Comparison of ENCODE assay signal across 15 cellular contexts in the genomic region with DNA sequence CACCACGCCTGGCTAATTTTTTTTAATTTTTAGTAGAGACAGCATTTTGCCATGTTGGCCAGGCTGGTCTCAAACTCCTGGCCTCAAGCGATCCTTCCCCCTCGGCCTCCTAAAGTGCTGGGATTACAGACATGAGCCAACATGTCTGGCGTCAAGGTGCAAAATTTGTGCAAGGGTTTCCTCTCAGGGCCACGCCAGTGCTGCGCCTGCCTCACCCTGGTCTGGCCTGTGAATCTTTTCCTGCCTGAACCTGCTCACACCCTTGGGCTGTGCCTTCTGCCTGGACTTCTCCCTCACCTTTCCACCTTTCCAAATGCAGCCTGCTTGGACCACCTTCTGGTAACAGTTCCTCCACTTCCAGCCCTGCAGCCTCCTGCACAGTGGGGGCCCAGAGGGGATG. TPM values are rescaled to one million over a fixed set of nuclear protein-coding genes. Genes with fewer than 3 reads are reported as not detected.
DNase-seq lines count a peak whose midpoint lies in the region; ATAC-seq, FAIRE-seq and TF ChIP-seq lines count a peak whose summit lies in the region.
"Had no signal": no experiment of that assay in that cellular context is flagged by ENCODE, and none has a peak within 500 bp of the region (broad histone marks: within the 10 kb centered on the region; RNA-seq: fewer than 3 reads in every experiment).

No MANE protein-coding gene starts in this region.

- no peaks in the 10 kb centered on the region for H3K79me1 ChIP-seq in trophoblast cell (ENCODE audit: low read length)

- H3K4me2 ChIP-seq in Loucy (ENCODE audit: low read depth, low read length, poor library complexity, severe bottlenecking) (no peak overlapping the region), mammary epithelial cell (ENCODE audit: insufficient read depth, low read depth, low read length) (no peak overlapping the region), trophoblast cell (ENCODE audit: low read length) (no peak overlapping the region), PC-3 (ENCODE audit: low read length) (no peak overlapping the region)

- H3K14ac ChIP-seq in trophoblast cell (ENCODE audit: low read length): no peak overlapping the region

- no peak overlapping the region for H3K18ac ChIP-seq in trophoblast cell (ENCODE audit: low read length)

- no peaks in the 10 kb centered on the region for H3K27me3 Mint-ChIP-seq in activated T-helper 2 cell treated with anti-CD3 and anti-CD28 coated beads, Interferon-gamma antibody, Interleukin-2, Interleukin-4, amounts not matched to agents 10 μg/mL and 5 μg/mL and 100 μg/mL, durations not matched to agents 14 hours and 24 hours and 36 hours (ENCODE audit: low read depth)
- H3K27me3 Mint-ChIP-seq: CD4-positive, CD25-positive, alpha-beta regulatory T cell had no signal

- H2BK120ac ChIP-seq in trophoblast cell (ENCODE audit: insufficient read depth, low read length, poor library complexity): no peak overlapping the region

- H3K36me3 ChIP-seq in Loucy (ENCODE audit: insufficient read depth, low read length) (peaks cover under 1% of the 10 kb centered on the region; the same call in 1 of the 2 replicates), mammary epithelial cell (ENCODE audit: insufficient read depth, low read length) (no peaks in the 10 kb centered on the region), trophoblast cell (ENCODE audit: control insufficient read depth in 1 of 2, insufficient read depth in 2 of 2, low read length in 2 of 2) (no peaks in the 10 kb centered on the region), PC-3 (ENCODE audit: low read depth, low read length) (no peaks in the 10 kb centered on the region)

- H3K9me3 ChIP-seq in Loucy (ENCODE audit: insufficient read depth, low read depth, low read length): no peaks in the 10 kb centered on the region
- no peaks in the 10 kb centered on the region for H3K9me3 ChIP-seq in mammary epithelial cell (replicated peaks; ENCODE audit: insufficient read depth, low read length)
- peaks cover 2% of the 10 kb centered on the region for H3K9me3 ChIP-seq in trophoblast cell (ENCODE audit: insufficient read depth, low read depth, low read length)
- H3K9me3 ChIP-seq in PC-3 (ENCODE audit: low read length): no peaks in the 10 kb centered on the region
- H3K9me3 ChIP-seq: BLaER1 treated with 17β-estradiol and CSF1 and Interleukin-3, amounts not matched to agents 10 nM and 100 nM had no signal

- peaks cover 9% of the 10 kb centered on the region for H3K4me1 ChIP-seq in Loucy (ENCODE audit: insufficient read depth, low read length, poor library complexity, severe bottlenecking)
- H3K4me1 ChIP-seq in mammary epithelial cell (ENCODE audit: insufficient read depth, low read length): peaks cover 37% of the 10 kb centered on the region
- H3K4me1 ChIP-seq in foreskin keratinocyte: peaks cover 32% of the 10 kb centered on the region
- H3K4me1 ChIP-seq in trophoblast cell (ENCODE audit: control insufficient read depth in 1 of 2, insufficient read depth in 2 of 2, low read length in 2 of 2): peaks cover 9 to 13% of the 10 kb centered on the region in 2 experiments
- peaks cover 13% of the 10 kb centered on the region for H3K4me1 ChIP-seq in PC-3 (ENCODE audit: insufficient read depth, low read length)

- H4K91ac ChIP-seq in trophoblast cell (ENCODE audit: low read depth, low read length): no peak overlapping the region

- no peak for FAIRE-seq in D721Med (lab: Jason Lieb, UNC)
- FAIRE-seq: GM12878, GM18507, H54 had no signal

- H4K8ac ChIP-seq in trophoblast cell (ENCODE audit: low read depth, low read length): no peak overlapping the region

- TF ChIP-seq CTCF in Loucy (conservative IDR thresholded peaks at IDR 0.05; ENCODE audit: low read length): no peak
- no peak for TF ChIP-seq CTCF in mammary epithelial cell (conservative IDR thresholded peaks at IDR 0.05 in 1 of 2, IDR thresholded peaks at IDR 0.05 in 1 of 2; ENCODE audit: extremely low read depth in 1 of 2, insufficient read depth in 1 of 2, low read depth in 1 of 2, low read length in 2 of 2)
- no peak for TF ChIP-seq CTCF in foreskin keratinocyte (conservative IDR thresholded peaks at IDR 0.05)
- TF ChIP-seq CTCF in PC-3 (conservative IDR thresholded peaks at IDR 0.05; ENCODE audit: low read depth, low read length): no peak
- no peak for TF ChIP-seq CTCF in D721Med (IDR thresholded peaks at IDR 0.05; ENCODE audit: insufficient read depth, missing control alignments)

- H3K79me2 ChIP-seq in Loucy (ENCODE audit: insufficient read depth, low read length) (no peaks in the 10 kb centered on the region), mammary epithelial cell (ENCODE audit: insufficient read depth, low read length) (no peaks in the 10 kb centered on the region), trophoblast cell (ENCODE audit: control insufficient read depth, insufficient read depth, low read length, poor library complexity) (no peaks in the 10 kb centered on the region), PC-3 (ENCODE audit: low read length) (no peaks in the 10 kb centered on the region)

- H4K12ac ChIP-seq in trophoblast cell (ENCODE audit: low read depth, low read length): no peak overlapping the region

- H3K4me1 Mint-ChIP-seq in activated T-helper 2 cell treated with anti-CD3 and anti-CD28 coated beads, Interferon-gamma antibody, Interleukin-2, Interleukin-4, amounts not matched to agents 10 μg/mL and 5 μg/mL and 100 μg/mL, durations not matched to agents 14 hours and 24 hours and 36 hours (ENCODE audit: low read depth): peaks cover 10% of the 10 kb centered on the region

- intact Hi-C loops in mammary epithelial cell (cut with micrococcal nuclease) (loop anchor here (5.0 kb wide), 1 partner anchor 94 kb away; no protein-coding TSS in a partner anchor), PC-3 (cut with micrococcal nuclease) (no loop called here)
- intact Hi-C loops in activated T-helper 2 cell treated with anti-CD3 and anti-CD28 coated beads, Interferon-gamma antibody, Interleukin-2, Interleukin-4, amounts not matched to agents 10 μg/mL and 5 μg/mL and 100 μg/mL, durations not matched to agents 14 hours and 24 hours and 36 hours (cut with micrococcal nuclease): no loop called here

- CTCF ChIA-PET in mammary epithelial cell (lab: Charles Lee; ENCODE audit: low non-redundant PET): no interaction called here
- CTCF ChIA-PET in PC-3 (lab: Charles Lee): no interaction called here

- BruUV-seq in mammary epithelial cell (replicated peaks; lab: Mats Ljungman, UMichigan) (no TSS peak), PC-3 (replicated peaks; lab: Mats Ljungman, UMichigan) (no TSS peak)

- no peak overlapping the region for H3K23ac ChIP-seq in trophoblast cell (ENCODE audit: low read length)

- H3K4me3 ChIP-seq in Loucy (ENCODE audit: low read length, poor library complexity, severe bottlenecking) (no peak overlapping the region), mammary epithelial cell (replicated peaks in 1 of 3; ENCODE audit: insufficient read depth in 1 of 3, low read depth in 2 of 3, low read length in 3 of 3) (no peak overlapping the region), trophoblast cell (ENCODE audit: low read depth, low read length) (peak overlapping the region; percentile 23), PC-3 (ENCODE audit: low read length) (no peak overlapping the region)
- H3K4me3 ChIP-seq: BLaER1 treated with 17β-estradiol and CSF1 and Interleukin-3, amounts not matched to agents 10 nM and 100 nM; GM12878; GM23248 had no signal

- WGBS in mammary epithelial cell (ENCODE audit: low coverage, missing lambda C conversion rate): 17% methylated on average over 6 of the region's 6 CpGs
- WGBS in trophoblast cell (ENCODE audit: extremely low coverage, insufficient coverage, insufficient read length): no CpG with 5 or more reads among the region's 6 CpGs

- H2BK5ac ChIP-seq in trophoblast cell (ENCODE audit: low read depth, low read length, poor library complexity): no peak overlapping the region

- H4K20me1 ChIP-seq in Loucy (ENCODE audit: insufficient read depth, low read length, poor library complexity, severe bottlenecking) (no peaks in the 10 kb centered on the region), mammary epithelial cell (ENCODE audit: insufficient read depth, low read length) (no peaks in the 10 kb centered on the region), PC-3 (ENCODE audit: low read length) (no peaks in the 10 kb centered on the region)

- no peak overlapping the region for H3K27ac ChIP-seq in mammary epithelial cell (ENCODE audit: insufficient read depth, low read depth, low read length)
- no peak overlapping the region for H3K27ac ChIP-seq in foreskin keratinocyte
- no peak overlapping the region for H3K27ac ChIP-seq in trophoblast cell (ENCODE audit: low read depth, low read length)
- no peak overlapping the region for H3K27ac ChIP-seq in PC-3 (ENCODE audit: low read length)
- H3K27ac ChIP-seq: GM23248 had no signal

- H3K9me2 ChIP-seq in Loucy (replicated peaks; ENCODE audit: low read depth, low read length) (no peaks in the 10 kb centered on the region), PC-3 (replicated peaks; ENCODE audit: low read length) (no peaks in the 10 kb centered on the region)

- H3F3A ChIP-seq in Loucy (ENCODE audit: low read depth) (no peaks in the 10 kb centered on the region), PC-3 (ENCODE audit: low read length, unreplicated experiment) (no peaks in the 10 kb centered on the region)

- H3K27me3 ChIP-seq in Loucy (ENCODE audit: insufficient read depth, low read length, poor library complexity, severe bottlenecking): no peaks in the 10 kb centered on the region
- no peaks in the 10 kb centered on the region for H3K27me3 ChIP-seq in mammary epithelial cell (ENCODE audit: insufficient read depth, low read length)
- no peaks in the 10 kb centered on the region for H3K27me3 ChIP-seq in foreskin keratinocyte
- H3K27me3 ChIP-seq in trophoblast cell (ENCODE audit: insufficient read depth, low read length): no peaks in the 10 kb centered on the region
- no peaks in the 10 kb centered on the region for H3K27me3 ChIP-seq in PC-3 (ENCODE audit: low read length)
- H3K27me3 ChIP-seq: BLaER1 treated with 17β-estradiol and CSF1 and Interleukin-3, amounts not matched to agents 10 nM and 100 nM had no signal

- no peak overlapping the region for H2AFZ ChIP-seq in Loucy (ENCODE audit: low read length)
- H2AFZ ChIP-seq in mammary epithelial cell (ENCODE audit: low read depth, low read length): no peak overlapping the region
- H2AFZ ChIP-seq in trophoblast cell (ENCODE audit: insufficient read depth, low read length, poor library complexity): no peak overlapping the region
- no peak overlapping the region for H2AFZ ChIP-seq in PC-3 (ENCODE audit: low read length)
- H2AFZ ChIP-seq: GM23248 had no signal

- dilution Hi-C loops in mammary epithelial cell (cut with HindIII; ENCODE audit: low sequenced_read_pairs): no loop called here

- H3K9me3 Mint-ChIP-seq in activated T-helper 2 cell treated with anti-CD3 and anti-CD28 coated beads, Interferon-gamma antibody, Interleukin-2, Interleukin-4, amounts not matched to agents 10 μg/mL and 5 μg/mL and 100 μg/mL, durations not matched to agents 14 hours and 24 hours and 36 hours: no peaks in the 10 kb centered on the region

- POLR2A ChIA-PET in PC-3 (lab: Charles Lee; ENCODE audit: unreplicated experiment): no interaction called here

- no peak overlapping the region for H2BK12ac ChIP-seq in trophoblast cell (ENCODE audit: low read length)

- in situ Hi-C loops in mammary epithelial cell (cut with MboI; ENCODE audit: low sequenced_read_pairs in 2 of 2): loop anchor here in 1 of 2 donors (25.0 kb wide), 1 partner anchor 294 kb away; no protein-coding TSS in a partner anchor

- no peak overlapping the region for H3K4ac ChIP-seq in trophoblast cell (ENCODE audit: low read depth, low read length)

- peaks cover 37% of the 10 kb centered on the region for H3K36me3 Mint-ChIP-seq in activated T-helper 2 cell treated with anti-CD3 and anti-CD28 coated beads, Interferon-gamma antibody, Interleukin-2, Interleukin-4, amounts not matched to agents 10 μg/mL and 5 μg/mL and 100 μg/mL, durations not matched to agents 14 hours and 24 hours and 36 hours (ENCODE audit: low read depth)

- no peak overlapping the region for H3K4me3 Mint-ChIP-seq in activated T-helper 2 cell treated with anti-CD3 and anti-CD28 coated beads, Interferon-gamma antibody, Interleukin-2, Interleukin-4, amounts not matched to agents 10 μg/mL and 5 μg/mL and 100 μg/mL, durations not matched to agents 14 hours and 24 hours and 36 hours (ENCODE audit: low read depth)

- peak overlapping the region; percentile 30 for H3K9ac ChIP-seq in Loucy (ENCODE audit: low read depth, low read length, poor library complexity, severe bottlenecking)
- no peak overlapping the region for H3K9ac ChIP-seq in mammary epithelial cell (ENCODE audit: insufficient read depth, low read length)
- H3K9ac ChIP-seq in trophoblast cell (ENCODE audit: low read length): no peak overlapping the region
- H3K9ac ChIP-seq in PC-3 (ENCODE audit: low read length): no peak overlapping the region
- H3K9ac ChIP-seq: BLaER1 treated with 17β-estradiol and CSF1 and Interleukin-3, amounts not matched to agents 10 nM and 100 nM; GM23248 had no signal

- peak; percentile 18 for ATAC-seq in foreskin keratinocyte
- ATAC-seq in PC-3: no peak
- ATAC-seq: GM12878 had no signal

- no peak overlapping the region for H3K27ac Mint-ChIP-seq in activated T-helper 2 cell treated with anti-CD3 and anti-CD28 coated beads, Interferon-gamma antibody, Interleukin-2, Interleukin-4, amounts not matched to agents 10 μg/mL and 5 μg/mL and 100 μg/mL, durations not matched to agents 14 hours and 24 hours and 36 hours
- H3K27ac Mint-ChIP-seq: CD4-positive, CD25-positive, alpha-beta regulatory T cell had no signal

- H2AK5ac ChIP-seq in trophoblast cell (ENCODE audit: low read length): no peak overlapping the region

- peak; percentile 68 for DNase-seq in mammary epithelial cell
- peak; percentile 44 to 70 for DNase-seq in foreskin keratinocyte
- peak in 1 of 2 donors; percentile 12 for DNase-seq in trophoblast cell
- DNase-seq in PC-3: no peak
- no peak for DNase-seq in activated T-helper 2 cell treated with anti-CD3 and anti-CD28 coated beads, Interferon-gamma antibody, Interleukin-2, Interleukin-4, amounts not matched to agents 10 μg/mL and 5 μg/mL and 100 μg/mL, durations not matched to agents 14 hours and 24 hours and 36 hours (ENCODE audit: low spot score)
- no peak for DNase-seq in D721Med (ENCODE audit: insufficient read length, low spot score)
- DNase-seq: ACHN; CD4-positive, CD25-positive, alpha-beta regulatory T cell; DMS 273 treated with DMSO at 0.1 percent for 48 hours; GM23248 had no signal

RNA-seq across cellular contexts. Expression of gene MCM5, which starts 43.4 kb away (rescaled TPM):
- total RNA-seq in mammary epithelial cell: 10 to 100 TPM; 12.0 to 72.5 TPM
- polyA plus RNA-seq in mammary epithelial cell: 91.1 TPM
- 92.6 TPM for polyA minus RNA-seq in mammary epithelial cell
- total RNA-seq in foreskin keratinocyte: 91.0 and 94.1 TPM in 2 replicates
- 106 and 111 TPM in 2 replicates for polyA plus RNA-seq in foreskin keratinocyte
- 35.5 and 35.9 TPM in 2 replicates for polyA plus RNA-seq in trophoblast cell (2013)
- total RNA-seq in PC-3 (2014; rRNA removed): 112 and 131 TPM in 2 replicates
- 270 and 286 TPM in 2 replicates for total RNA-seq in activated T-helper 2 cell treated with anti-CD3 and anti-CD28 coated beads, Interferon-gamma antibody, Interleukin-2, Interleukin-4, amounts not matched to agents 10 μg/mL and 5 μg/mL and 100 μg/mL, durations not matched to agents 14 hours and 24 hours and 36 hours

Comparison
In these comparisons a context has a peak if more than half of its experiments do, and no peak if none do; other contexts are left out.
1. DNase-seq: peak in mammary epithelial cell (single experiment) and foreskin keratinocyte (2 of 2); none in PC-3 (single experiment), activated T-helper 2 cell treated with anti-CD3 and anti-CD28 coated beads, Interferon-gamma antibody, Interleukin-2, Interleukin-4, amounts not matched to agents 10 μg/mL and 5 μg/mL and 100 μg/mL, durations not matched to agents 14 hours and 24 hours and 36 hours (single experiment) and D721Med (single experiment).